ENCODE assay signal across 8 cellular contexts in genomic region chr5:69007726-69008368, GRCh38.
DNase-seq lines count a peak whose midpoint lies in the region; ATAC-seq lines count a peak whose summit lies in the region.

No MANE protein-coding gene starts in this region.

- DNase-seq in NCI-H524 (lab: John Stamatoyannopoulos, UW) (peak; percentile 71 to 79), NCI-H524 treated with DMSO at 0.1 percent for 48 hours (lab: John Stamatoyannopoulos, UW) (no peak), NCI-H187 treated with DMSO at 0.1 percent for 48 hours (lab: John Stamatoyannopoulos, UW) (peak; percentile 39), left lobe of liver (ENCODE audit: low spot score) (peak; percentile 72)
- DNase-seq in central memory CD4-positive, alpha-beta T cell: peak; percentile 37
- peak; percentile 17 to 53 (median 22) for DNase-seq in stimulated activated CD4-positive, alpha-beta T cell treated with anti-CD3 and anti-CD28 coated beads, TNF-alpha, amount 100 ng/mL, for 1 hour (ENCODE audit: low read depth in 3 of 3, low spot score in 1 of 3)

- peak; percentile 91 for ATAC-seq in HG02642 (IDR thresholded peaks at IDR 0.05; ENCODE audit: poor library complexity, unreplicated experiment)
- ATAC-seq in activated CD4-positive, CD25-positive, alpha-beta regulatory T cell treated with anti-CD3 and anti-CD28 coated beads, Interleukin-2, amount 50 U/mL, for 24 hours: peak; percentile 48 to 63
- peak; percentile 98 for ATAC-seq in left lobe of liver
